ENCODE assay signal across 8 cellular contexts in genomic region chrX:76550016-76550415, GRCh38.
"Had no signal": no experiment of that assay in that cellular context is flagged by ENCODE, and none has a peak within 500 bp of the region (broad histone marks: within the 10 kb centered on the region; RNA-seq: fewer than 3 reads in every experiment).

No MANE protein-coding gene starts in this region.

- DNase-seq: GDM1, GF-D8 had no signal

- FAIRE-seq: G401.6, GM12878, GM12891, GM12892, GM18507, GM19239 had no signal

- ATAC-seq: GM12878 had no signal

- H3K4me3 ChIP-seq: GM12878 had no signal
